1 cellular context compared by ENCODE assay signal in the genomic region with DNA sequence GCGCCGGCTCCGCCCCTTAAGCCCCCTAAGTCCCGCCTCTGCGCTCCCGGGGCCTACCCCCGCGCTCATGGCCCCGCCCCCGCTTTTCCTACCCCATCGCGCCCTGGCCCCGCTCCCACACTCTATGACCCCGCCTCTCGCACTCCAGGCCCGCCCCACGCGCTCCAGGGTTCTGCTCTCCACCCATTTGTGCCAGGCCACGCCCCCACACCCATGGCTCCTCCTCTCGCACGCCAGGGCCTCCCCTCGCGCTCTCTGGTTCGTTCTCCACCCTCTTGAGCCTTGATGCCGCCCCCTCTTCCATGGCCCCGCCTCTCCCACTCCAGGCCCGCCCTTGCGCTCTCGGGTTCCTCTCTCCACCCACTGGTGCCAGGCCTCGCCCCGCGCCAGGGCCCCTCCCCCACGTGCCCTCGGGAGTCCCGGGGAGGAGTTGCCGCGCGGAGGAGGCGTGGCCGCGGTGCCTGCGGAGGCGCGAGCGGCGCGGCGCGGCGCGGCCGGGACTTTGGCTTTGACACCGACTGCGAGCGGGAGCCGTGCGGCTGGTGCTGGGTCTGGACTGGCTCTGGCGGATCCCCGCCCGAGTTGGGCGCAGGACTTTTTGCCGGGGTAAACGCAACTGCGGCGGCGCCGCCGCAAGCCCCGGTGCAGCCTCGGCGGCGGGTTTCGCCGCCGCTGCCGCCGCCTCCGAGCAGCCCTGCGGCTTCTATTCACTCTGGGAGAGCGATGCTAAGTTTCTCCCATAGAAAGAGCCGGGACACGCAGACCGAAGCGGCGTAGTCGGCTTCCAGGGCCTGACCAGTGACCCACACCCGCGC.
TF ChIP-seq lines count a peak whose summit lies in the region.

A gene (plus strand): TSS at position 499 of the 815 bp plus-strand sequence. CDS start 1,071 bp downstream, outside the sequence.

TF ChIP-seq in K562, 482 proteins besides CTCF, POLR2A, EP300 and RAD21 (continued from another document and continues in another):
- TF ChIP-seq, protein P1, sequence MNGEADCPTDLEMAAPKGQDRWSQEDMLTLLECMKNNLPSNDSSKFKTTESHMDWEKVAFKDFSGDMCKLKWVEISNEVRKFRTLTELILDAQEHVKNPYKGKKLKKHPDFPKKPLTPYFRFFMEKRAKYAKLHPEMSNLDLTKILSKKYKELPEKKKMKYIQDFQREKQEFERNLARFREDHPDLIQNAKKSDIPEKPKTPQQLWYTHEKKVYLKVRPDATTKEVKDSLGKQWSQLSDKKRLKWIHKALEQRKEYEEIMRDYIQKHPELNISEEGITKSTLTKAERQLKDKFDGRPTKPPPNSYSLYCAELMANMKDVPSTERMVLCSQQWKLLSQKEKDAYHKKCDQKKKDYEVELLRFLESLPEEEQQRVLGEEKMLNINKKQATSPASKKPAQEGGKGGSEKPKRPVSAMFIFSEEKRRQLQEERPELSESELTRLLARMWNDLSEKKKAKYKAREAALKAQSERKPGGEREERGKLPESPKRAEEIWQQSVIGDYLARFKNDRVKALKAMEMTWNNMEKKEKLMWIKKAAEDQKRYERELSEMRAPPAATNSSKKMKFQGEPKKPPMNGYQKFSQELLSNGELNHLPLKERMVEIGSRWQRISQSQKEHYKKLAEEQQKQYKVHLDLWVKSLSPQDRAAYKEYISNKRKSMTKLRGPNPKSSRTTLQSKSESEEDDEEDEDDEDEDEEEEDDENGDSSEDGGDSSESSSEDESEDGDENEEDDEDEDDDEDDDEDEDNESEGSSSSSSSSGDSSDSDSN (IDR thresholded peaks at IDR 0.05; ENCODE audit: borderline replicate concordance in 1 of 2, low read depth in 2 of 2, low read length in 2 of 2), result peak in 1 of 2 experiments; percentile 18; a peak in 1 of 4 replicates
- TF ChIP-seq, protein P2, sequence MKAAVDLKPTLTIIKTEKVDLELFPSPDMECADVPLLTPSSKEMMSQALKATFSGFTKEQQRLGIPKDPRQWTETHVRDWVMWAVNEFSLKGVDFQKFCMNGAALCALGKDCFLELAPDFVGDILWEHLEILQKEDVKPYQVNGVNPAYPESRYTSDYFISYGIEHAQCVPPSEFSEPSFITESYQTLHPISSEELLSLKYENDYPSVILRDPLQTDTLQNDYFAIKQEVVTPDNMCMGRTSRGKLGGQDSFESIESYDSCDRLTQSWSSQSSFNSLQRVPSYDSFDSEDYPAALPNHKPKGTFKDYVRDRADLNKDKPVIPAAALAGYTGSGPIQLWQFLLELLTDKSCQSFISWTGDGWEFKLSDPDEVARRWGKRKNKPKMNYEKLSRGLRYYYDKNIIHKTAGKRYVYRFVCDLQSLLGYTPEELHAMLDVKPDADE (conservative IDR thresholded peaks at IDR 0.05; ENCODE audit: control insufficient read depth, low read depth, low read length), result no peak
- TF ChIP-seq RB1 (IDR thresholded peaks at IDR 0.05; ENCODE audit: low read depth) (peak; percentile 90), TARDBP (IDR thresholded peaks at IDR 0.05) (peak; percentile 70; the same call in 1 of the 2 replicates), BACH1 (tag; IDR thresholded peaks at IDR 0.05) (no peak), RNF2 (IDR thresholded peaks at IDR 0.05) (no peak), TSC22D4 (tag; IDR thresholded peaks at IDR 0.05) (no peak), JUNB (CRISPR knock-in tag; conservative IDR thresholded peaks at IDR 0.05) (0 out of 2 replicates have a peak, but pooled peaks have one; percentile 8), L3MBTL2 (IDR thresholded peaks at IDR 0.05) (peak; percentile 82), ZFP36 (IDR thresholded peaks at IDR 0.05; ENCODE audit: low read depth, low read length, partially characterized antibody) (peak; percentile 89), RBM22 (IDR thresholded peaks at IDR 0.05; ENCODE audit: low read depth, low read length, poor library complexity, severe bottlenecking) (no peak), SMAD4 (CRISPR knock-in tag; conservative IDR thresholded peaks at IDR 0.05) (peak; percentile 59; the same call in 1 of the 2 replicates), SRF (CRISPR knock-in tag; IDR thresholded peaks at IDR 0.05) (peak in 1 of 2 experiments; percentile 48; a peak in 1 of 4 replicates), NONO (IDR thresholded peaks at IDR 0.05; ENCODE audit: low read depth in 2 of 2, low read length in 1 of 2) (peak in 1 of 2 experiments; percentile 78; a peak in 2 of 4 replicates), PHF8 (IDR thresholded peaks at IDR 0.05; ENCODE audit: borderline replicate concordance, low read length) (peak; percentile 57; the same call in 1 of the 2 replicates), FIP1L1 (IDR thresholded peaks at IDR 0.05; ENCODE audit: low read depth, low read length, poor library complexity, severe bottlenecking) (peak; percentile 84), NR3C1 (CRISPR knock-in tag; IDR thresholded peaks at IDR 0.05) (0 out of 2 replicates have a peak, but pooled peaks have one; percentile 39), U2AF1 (optimal IDR thresholded peaks at IDR 0.05; ENCODE audit: low read depth, low read length) (peak; percentile 52)
- TF ChIP-seq, protein P3, sequence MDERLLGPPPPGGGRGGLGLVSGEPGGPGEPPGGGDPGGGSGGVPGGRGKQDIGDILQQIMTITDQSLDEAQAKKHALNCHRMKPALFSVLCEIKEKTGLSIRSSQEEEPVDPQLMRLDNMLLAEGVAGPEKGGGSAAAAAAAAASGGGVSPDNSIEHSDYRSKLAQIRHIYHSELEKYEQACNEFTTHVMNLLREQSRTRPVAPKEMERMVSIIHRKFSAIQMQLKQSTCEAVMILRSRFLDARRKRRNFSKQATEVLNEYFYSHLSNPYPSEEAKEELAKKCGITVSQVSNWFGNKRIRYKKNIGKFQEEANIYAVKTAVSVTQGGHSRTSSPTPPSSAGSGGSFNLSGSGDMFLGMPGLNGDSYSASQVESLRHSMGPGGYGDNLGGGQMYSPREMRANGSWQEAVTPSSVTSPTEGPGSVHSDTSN (CRISPR knock-in tag; IDR thresholded peaks at IDR 0.05; ENCODE audit: low read depth), result no peak
- TF ChIP-seq, protein P3 (tag; conservative IDR thresholded peaks at IDR 0.05; ENCODE audit: low read depth), result no peak
- TF ChIP-seq, protein P4, sequence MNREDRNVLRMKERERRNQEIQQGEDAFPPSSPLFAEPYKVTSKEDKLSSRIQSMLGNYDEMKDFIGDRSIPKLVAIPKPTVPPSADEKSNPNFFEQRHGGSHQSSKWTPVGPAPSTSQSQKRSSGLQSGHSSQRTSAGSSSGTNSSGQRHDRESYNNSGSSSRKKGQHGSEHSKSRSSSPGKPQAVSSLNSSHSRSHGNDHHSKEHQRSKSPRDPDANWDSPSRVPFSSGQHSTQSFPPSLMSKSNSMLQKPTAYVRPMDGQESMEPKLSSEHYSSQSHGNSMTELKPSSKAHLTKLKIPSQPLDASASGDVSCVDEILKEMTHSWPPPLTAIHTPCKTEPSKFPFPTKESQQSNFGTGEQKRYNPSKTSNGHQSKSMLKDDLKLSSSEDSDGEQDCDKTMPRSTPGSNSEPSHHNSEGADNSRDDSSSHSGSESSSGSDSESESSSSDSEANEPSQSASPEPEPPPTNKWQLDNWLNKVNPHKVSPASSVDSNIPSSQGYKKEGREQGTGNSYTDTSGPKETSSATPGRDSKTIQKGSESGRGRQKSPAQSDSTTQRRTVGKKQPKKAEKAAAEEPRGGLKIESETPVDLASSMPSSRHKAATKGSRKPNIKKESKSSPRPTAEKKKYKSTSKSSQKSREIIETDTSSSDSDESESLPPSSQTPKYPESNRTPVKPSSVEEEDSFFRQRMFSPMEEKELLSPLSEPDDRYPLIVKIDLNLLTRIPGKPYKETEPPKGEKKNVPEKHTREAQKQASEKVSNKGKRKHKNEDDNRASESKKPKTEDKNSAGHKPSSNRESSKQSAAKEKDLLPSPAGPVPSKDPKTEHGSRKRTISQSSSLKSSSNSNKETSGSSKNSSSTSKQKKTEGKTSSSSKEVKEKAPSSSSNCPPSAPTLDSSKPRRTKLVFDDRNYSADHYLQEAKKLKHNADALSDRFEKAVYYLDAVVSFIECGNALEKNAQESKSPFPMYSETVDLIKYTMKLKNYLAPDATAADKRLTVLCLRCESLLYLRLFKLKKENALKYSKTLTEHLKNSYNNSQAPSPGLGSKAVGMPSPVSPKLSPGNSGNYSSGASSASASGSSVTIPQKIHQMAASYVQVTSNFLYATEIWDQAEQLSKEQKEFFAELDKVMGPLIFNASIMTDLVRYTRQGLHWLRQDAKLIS (CRISPR knock-in tag; IDR thresholded peaks at IDR 0.05), result peak; percentile 74
- TF ChIP-seq, protein P5, sequence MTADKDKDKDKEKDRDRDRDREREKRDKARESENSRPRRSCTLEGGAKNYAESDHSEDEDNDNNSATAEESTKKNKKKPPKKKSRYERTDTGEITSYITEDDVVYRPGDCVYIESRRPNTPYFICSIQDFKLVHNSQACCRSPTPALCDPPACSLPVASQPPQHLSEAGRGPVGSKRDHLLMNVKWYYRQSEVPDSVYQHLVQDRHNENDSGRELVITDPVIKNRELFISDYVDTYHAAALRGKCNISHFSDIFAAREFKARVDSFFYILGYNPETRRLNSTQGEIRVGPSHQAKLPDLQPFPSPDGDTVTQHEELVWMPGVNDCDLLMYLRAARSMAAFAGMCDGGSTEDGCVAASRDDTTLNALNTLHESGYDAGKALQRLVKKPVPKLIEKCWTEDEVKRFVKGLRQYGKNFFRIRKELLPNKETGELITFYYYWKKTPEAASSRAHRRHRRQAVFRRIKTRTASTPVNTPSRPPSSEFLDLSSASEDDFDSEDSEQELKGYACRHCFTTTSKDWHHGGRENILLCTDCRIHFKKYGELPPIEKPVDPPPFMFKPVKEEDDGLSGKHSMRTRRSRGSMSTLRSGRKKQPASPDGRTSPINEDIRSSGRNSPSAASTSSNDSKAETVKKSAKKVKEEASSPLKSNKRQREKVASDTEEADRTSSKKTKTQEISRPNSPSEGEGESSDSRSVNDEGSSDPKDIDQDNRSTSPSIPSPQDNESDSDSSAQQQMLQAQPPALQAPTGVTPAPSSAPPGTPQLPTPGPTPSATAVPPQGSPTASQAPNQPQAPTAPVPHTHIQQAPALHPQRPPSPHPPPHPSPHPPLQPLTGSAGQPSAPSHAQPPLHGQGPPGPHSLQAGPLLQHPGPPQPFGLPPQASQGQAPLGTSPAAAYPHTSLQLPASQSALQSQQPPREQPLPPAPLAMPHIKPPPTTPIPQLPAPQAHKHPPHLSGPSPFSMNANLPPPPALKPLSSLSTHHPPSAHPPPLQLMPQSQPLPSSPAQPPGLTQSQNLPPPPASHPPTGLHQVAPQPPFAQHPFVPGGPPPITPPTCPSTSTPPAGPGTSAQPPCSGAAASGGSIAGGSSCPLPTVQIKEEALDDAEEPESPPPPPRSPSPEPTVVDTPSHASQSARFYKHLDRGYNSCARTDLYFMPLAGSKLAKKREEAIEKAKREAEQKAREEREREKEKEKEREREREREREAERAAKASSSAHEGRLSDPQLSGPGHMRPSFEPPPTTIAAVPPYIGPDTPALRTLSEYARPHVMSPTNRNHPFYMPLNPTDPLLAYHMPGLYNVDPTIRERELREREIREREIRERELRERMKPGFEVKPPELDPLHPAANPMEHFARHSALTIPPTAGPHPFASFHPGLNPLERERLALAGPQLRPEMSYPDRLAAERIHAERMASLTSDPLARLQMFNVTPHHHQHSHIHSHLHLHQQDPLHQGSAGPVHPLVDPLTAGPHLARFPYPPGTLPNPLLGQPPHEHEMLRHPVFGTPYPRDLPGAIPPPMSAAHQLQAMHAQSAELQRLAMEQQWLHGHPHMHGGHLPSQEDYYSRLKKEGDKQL (CRISPR knock-in tag; IDR thresholded peaks at IDR 0.05; ENCODE audit: borderline replicate concordance), result no peak
- TF ChIP-seq, protein P6, sequence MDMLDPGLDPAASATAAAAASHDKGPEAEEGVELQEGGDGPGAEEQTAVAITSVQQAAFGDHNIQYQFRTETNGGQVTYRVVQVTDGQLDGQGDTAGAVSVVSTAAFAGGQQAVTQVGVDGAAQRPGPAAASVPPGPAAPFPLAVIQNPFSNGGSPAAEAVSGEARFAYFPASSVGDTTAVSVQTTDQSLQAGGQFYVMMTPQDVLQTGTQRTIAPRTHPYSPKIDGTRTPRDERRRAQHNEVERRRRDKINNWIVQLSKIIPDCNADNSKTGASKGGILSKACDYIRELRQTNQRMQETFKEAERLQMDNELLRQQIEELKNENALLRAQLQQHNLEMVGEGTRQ (CRISPR knock-in tag; IDR thresholded peaks at IDR 0.05), result peak; percentile 79
- TF ChIP-seq, protein P7, sequence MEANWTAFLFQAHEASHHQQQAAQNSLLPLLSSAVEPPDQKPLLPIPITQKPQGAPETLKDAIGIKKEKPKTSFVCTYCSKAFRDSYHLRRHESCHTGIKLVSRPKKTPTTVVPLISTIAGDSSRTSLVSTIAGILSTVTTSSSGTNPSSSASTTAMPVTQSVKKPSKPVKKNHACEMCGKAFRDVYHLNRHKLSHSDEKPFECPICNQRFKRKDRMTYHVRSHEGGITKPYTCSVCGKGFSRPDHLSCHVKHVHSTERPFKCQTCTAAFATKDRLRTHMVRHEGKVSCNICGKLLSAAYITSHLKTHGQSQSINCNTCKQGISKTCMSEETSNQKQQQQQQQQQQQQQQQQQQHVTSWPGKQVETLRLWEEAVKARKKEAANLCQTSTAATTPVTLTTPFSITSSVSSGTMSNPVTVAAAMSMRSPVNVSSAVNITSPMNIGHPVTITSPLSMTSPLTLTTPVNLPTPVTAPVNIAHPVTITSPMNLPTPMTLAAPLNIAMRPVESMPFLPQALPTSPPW (CRISPR knock-in tag; IDR thresholded peaks at IDR 0.05), result peak; percentile 65
- TF ChIP-seq, protein P8, sequence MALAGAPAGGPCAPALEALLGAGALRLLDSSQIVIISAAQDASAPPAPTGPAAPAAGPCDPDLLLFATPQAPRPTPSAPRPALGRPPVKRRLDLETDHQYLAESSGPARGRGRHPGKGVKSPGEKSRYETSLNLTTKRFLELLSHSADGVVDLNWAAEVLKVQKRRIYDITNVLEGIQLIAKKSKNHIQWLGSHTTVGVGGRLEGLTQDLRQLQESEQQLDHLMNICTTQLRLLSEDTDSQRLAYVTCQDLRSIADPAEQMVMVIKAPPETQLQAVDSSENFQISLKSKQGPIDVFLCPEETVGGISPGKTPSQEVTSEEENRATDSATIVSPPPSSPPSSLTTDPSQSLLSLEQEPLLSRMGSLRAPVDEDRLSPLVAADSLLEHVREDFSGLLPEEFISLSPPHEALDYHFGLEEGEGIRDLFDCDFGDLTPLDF (CRISPR knock-in tag; IDR thresholded peaks at IDR 0.05), result 0 out of 2 replicates have a peak, but pooled peaks have one; percentile 37
- TF ChIP-seq, protein P9, sequence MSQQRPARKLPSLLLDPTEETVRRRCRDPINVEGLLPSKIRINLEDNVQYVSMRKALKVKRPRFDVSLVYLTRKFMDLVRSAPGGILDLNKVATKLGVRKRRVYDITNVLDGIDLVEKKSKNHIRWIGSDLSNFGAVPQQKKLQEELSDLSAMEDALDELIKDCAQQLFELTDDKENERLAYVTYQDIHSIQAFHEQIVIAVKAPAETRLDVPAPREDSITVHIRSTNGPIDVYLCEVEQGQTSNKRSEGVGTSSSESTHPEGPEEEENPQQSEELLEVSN (IDR thresholded peaks at IDR 0.05; ENCODE audit: borderline replicate concordance in 1 of 2, extremely low read depth in 1 of 2, insufficient read depth in 1 of 2, insufficient read length in 1 of 2, low read depth in 1 of 2, low read length in 1 of 2, poor library complexity in 1 of 2, severe bottlenecking in 1 of 2), result peak; percentile 43 to 70
